Comparison of ENCODE assay signal across 26 cellular contexts in the genomic region with DNA sequence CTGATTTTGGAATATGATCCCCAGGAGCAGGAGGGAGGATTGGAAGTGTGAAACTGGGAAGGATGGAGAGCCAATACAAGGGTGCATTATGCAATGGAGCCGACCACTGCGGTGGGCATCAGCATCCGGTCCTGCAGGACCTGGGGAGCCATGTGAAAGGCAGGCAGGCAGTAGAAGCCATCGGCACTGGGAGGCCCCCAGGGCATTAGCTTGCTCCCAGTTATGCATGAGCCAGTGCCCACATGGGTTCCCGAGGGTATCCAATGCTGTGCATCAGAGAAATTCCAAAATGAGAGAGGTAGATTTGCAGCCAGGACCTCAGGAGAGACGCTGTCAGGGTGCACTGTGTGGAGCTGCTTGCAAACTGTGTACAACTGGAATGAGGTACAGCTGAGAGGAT. TPM values are rescaled to one million over a fixed set of nuclear protein-coding genes. Genes with fewer than 3 reads are reported as not detected.
"Had no signal": no experiment of that assay in that cellular context is flagged by ENCODE, and none has a peak within 500 bp of the region (broad histone marks: within the 10 kb centered on the region; RNA-seq: fewer than 3 reads in every experiment).

No MANE protein-coding gene starts in this region.

- H3K27ac ChIP-seq: breast epithelium, esophagus muscularis mucosa, foreskin keratinocyte, heart left ventricle, pancreas, psoas muscle, transverse colon, vagina, WERI-Rb-1 had no signal

- ATAC-seq: activated naive CD4-positive, alpha-beta T cell treated with anti-CD3 and anti-CD28 coated beads, Interleukin-2, amount 50 U/mL, for 72 hours; activated T-cell treated with anti-CD3 and anti-CD28 coated beads, Interleukin-2, amount 50 U/mL, for 4 hours; activated T-helper 17 cell treated with anti-CD3 and anti-CD28 coated beads, Interleukin-2, amount 50 U/mL, for 72 hours; foreskin keratinocyte; heart left ventricle; naive thymus-derived CD8-positive, alpha-beta T cell; pancreas; psoas muscle had no signal

- H3K27me3 ChIP-seq: pancreas, vagina had no signal

- H3K36me3 ChIP-seq: breast epithelium, esophagus muscularis mucosa, heart left ventricle, pancreas, transverse colon, vagina, WERI-Rb-1 had no signal

- H3K27ac Mint-ChIP-seq: activated CD4-positive, alpha-beta memory T cell treated with anti-CD3 and anti-CD28 coated beads, Interleukin-2, amount 10 ng/mL, durations not matched to agents 7 days and 5 days; activated CD4-positive, alpha-beta T cell treated with anti-CD3 and anti-CD28 coated beads, Interleukin-2, amount 10 ng/mL, durations not matched to agents 7 days and 5 days; activated naive CD4-positive, alpha-beta T cell treated with anti-CD3 and anti-CD28 coated beads, Interleukin-2, amount 50 U/mL, for 72 hours; activated T-helper 17 cell treated with anti-CD3 and anti-CD28 coated beads, Interleukin-2, amount 50 U/mL, for 72 hours; immature natural killer cell; T-helper 1 cell treated with Interleukin-12 subunit alpha and Interleukin-12 subunit beta and Interleukin-4 antibody, amounts not matched to agents 30 μg/mL and 1 μg/mL, for 36 hours had no signal

- H3K9me3 ChIP-seq: breast epithelium, esophagus muscularis mucosa, heart left ventricle, pancreas, psoas muscle, transverse colon, vagina had no signal

- H3K4me1 ChIP-seq: breast epithelium, foreskin keratinocyte, pancreas had no signal

- H3K4me1 Mint-ChIP-seq: neural crest cell had no signal

- H3K36me3 Mint-ChIP-seq: activated naive CD4-positive, alpha-beta T cell treated with anti-CD3 and anti-CD28 coated beads, Interleukin-2, amount 50 U/mL, for 72 hours; immature natural killer cell; naive thymus-derived CD8-positive, alpha-beta T cell had no signal

- H3K4me3 ChIP-seq: breast epithelium, esophagus muscularis mucosa, heart left ventricle, pancreas, psoas muscle, transverse colon, vagina had no signal

- H3K9me3 Mint-ChIP-seq: activated CD4-positive, alpha-beta memory T cell treated with anti-CD3 and anti-CD28 coated beads, Interleukin-2, amount 10 ng/mL, durations not matched to agents 7 days and 5 days; activated CD4-positive, alpha-beta T cell treated with anti-CD3 and anti-CD28 coated beads, Interleukin-2, amount 10 ng/mL, durations not matched to agents 7 days and 5 days; activated naive CD4-positive, alpha-beta T cell treated with anti-CD3 and anti-CD28 coated beads, Interleukin-2, amount 50 U/mL, for 72 hours; activated T-cell treated with anti-CD3 and anti-CD28 coated beads, Interleukin-2, amount 50 U/mL, for 4 hours; activated T-helper 17 cell treated with anti-CD3 and anti-CD28 coated beads, Interleukin-2, amount 50 U/mL, for 72 hours; central memory CD8-positive, alpha-beta T cell; immature natural killer cell; naive thymus-derived CD8-positive, alpha-beta T cell; neural crest cell; T-helper 1 cell treated with Interleukin-12 subunit alpha and Interleukin-12 subunit beta and Interleukin-4 antibody, amounts not matched to agents 30 μg/mL and 1 μg/mL, for 36 hours had no signal

- DNase-seq: activated CD4-positive, alpha-beta memory T cell treated with anti-CD3 and anti-CD28 coated beads, Interleukin-2, amount 10 ng/mL, durations not matched to agents 7 days and 5 days; activated CD4-positive, alpha-beta T cell treated with anti-CD3 and anti-CD28 coated beads for 1 hour; activated CD4-positive, alpha-beta T cell treated with anti-CD3 and anti-CD28 coated beads, Interleukin-2, amount 10 ng/mL, durations not matched to agents 7 days and 5 days; activated naive CD4-positive, alpha-beta T cell; activated T-cell treated with anti-CD3 and anti-CD28 coated beads, Interleukin-2, amount 50 U/mL, for 4 hours; dermis blood vessel endothelial cell; effector CD4-positive, alpha-beta T cell; foreskin keratinocyte; immature natural killer cell; psoas muscle; stimulated activated CD4-positive, alpha-beta T cell treated with anti-CD3 and anti-CD28 coated beads, Interleukin-2, amount 100 ng/mL, for 48 hours; stimulated activated naive CD4-positive, alpha-beta T cell treated with Interleukin-2 at 50 U/mL for 16 hours; T1000; transverse colon; WERI-Rb-1 had no signal

- H3K4me3 Mint-ChIP-seq: activated CD4-positive, alpha-beta memory T cell treated with anti-CD3 and anti-CD28 coated beads, Interleukin-2, amount 10 ng/mL, durations not matched to agents 7 days and 5 days; activated CD4-positive, alpha-beta T cell treated with anti-CD3 and anti-CD28 coated beads, Interleukin-2, amount 10 ng/mL, durations not matched to agents 7 days and 5 days; activated T-cell treated with anti-CD3 and anti-CD28 coated beads, Interleukin-2, amount 50 U/mL, for 4 hours; activated T-helper 17 cell treated with anti-CD3 and anti-CD28 coated beads, Interleukin-2, amount 50 U/mL, for 72 hours; central memory CD8-positive, alpha-beta T cell; immature natural killer cell; naive thymus-derived CD8-positive, alpha-beta T cell; neural crest cell; T-helper 1 cell treated with Interleukin-12 subunit alpha and Interleukin-12 subunit beta and Interleukin-4 antibody, amounts not matched to agents 30 μg/mL and 1 μg/mL, for 36 hours had no signal

RNA-seq across cellular contexts. Expression of a gene that starts 8.7 kb away (rescaled TPM):
- total RNA-seq: foreskin keratinocyte had no signal

RNA-seq across cellular contexts. Expression of a gene that starts 18.5 kb away (rescaled TPM):
- total RNA-seq: neural crest cell had no signal
